21 cellular contexts compared by ENCODE assay signal in genomic region chr4:43411226-43411625, GRCh38.
DNase-seq lines count a peak whose midpoint lies in the region; ATAC-seq, FAIRE-seq and TF ChIP-seq lines count a peak whose summit lies in the region.
"Had no signal": no experiment of that assay in that cellular context is flagged by ENCODE, and none has a peak within 500 bp of the region (broad histone marks: within the 10 kb centered on the region; RNA-seq: fewer than 3 reads in every experiment).

No MANE protein-coding gene starts in this region.

- TF ChIP-seq CTCF in MCF 10A (IDR thresholded peaks at IDR 0.05; ENCODE audit: unreplicated experiment) (no peak), breast epithelium (IDR thresholded peaks at IDR 0.05) (no peak), choroid plexus epithelial cell (conservative IDR thresholded peaks at IDR 0.05; ENCODE audit: low read depth, low read length) (no peak), fibroblast of pulmonary artery (IDR thresholded peaks at IDR 0.05; ENCODE audit: low read length, missing control alignments) (no peak)

- H3K9me3 Mint-ChIP-seq in MCF 10A (ENCODE audit: unreplicated experiment): peaks cover 7% of the 10 kb centered on the region
- peaks cover 13% of the 10 kb centered on the region for H3K9me3 Mint-ChIP-seq in activated CD8-positive, alpha-beta T cell treated with anti-CD3 and anti-CD28 coated beads, Interleukin-2, amount 10 ng/mL, durations not matched to agents 7 days and 5 days (ENCODE audit: insufficient read depth)

- no peaks in the 10 kb centered on the region for H3K36me3 ChIP-seq in breast epithelium
- H3K36me3 ChIP-seq: BLaER1, MG63 had no signal

- intact Hi-C loops in MCF 10A (cut with micrococcal nuclease): no loop called here
- intact Hi-C loops in breast epithelium (cut with DNase I; ENCODE audit: low total_unique reads): loop anchor here (10.0 kb wide), 1 partner anchor 1154 kb away; no protein-coding TSS in a partner anchor

- no peaks in the 10 kb centered on the region for H3K27me3 Mint-ChIP-seq in MCF 10A (ENCODE audit: insufficient read depth, unreplicated experiment)
- H3K27me3 Mint-ChIP-seq in activated CD8-positive, alpha-beta T cell treated with anti-CD3 and anti-CD28 coated beads, Interleukin-2, amount 10 ng/mL, durations not matched to agents 7 days and 5 days (ENCODE audit: low read depth): no peaks in the 10 kb centered on the region

- no peaks in the 10 kb centered on the region for H3K4me1 ChIP-seq in breast epithelium
- H3K4me1 ChIP-seq: BLaER1 had no signal

- FAIRE-seq in H54 (lab: Jason Lieb, UNC): no peak

- no peak overlapping the region for H3K4me3 ChIP-seq in breast epithelium
- no peak overlapping the region for H3K4me3 ChIP-seq in choroid plexus epithelial cell (ENCODE audit: low read depth, low read length)
- H3K4me3 ChIP-seq in fibroblast of pulmonary artery (replicated peaks; ENCODE audit: low read depth, low read length): no peak overlapping the region
- H3K4me3 ChIP-seq: BLaER1, MG63 had no signal

- no peak overlapping the region for H3K27ac ChIP-seq in breast epithelium
- H3K27ac ChIP-seq: 22Rv1, BLaER1, KMS-11 had no signal

- POLR2A ChIA-PET in MCF 10A (lab: Yijun Ruan, JAX): no interaction called here
- POLR2A ChIA-PET in activated CD8-positive, alpha-beta T cell treated with anti-CD3 and anti-CD28 coated beads, Interleukin-2, amount 10 ng/mL, durations not matched to agents 7 days and 5 days (lab: Charles Lee): no interaction called here

- TF ChIP-seq POLR2A in breast epithelium (IDR thresholded peaks at IDR 0.05) (no peak), H54 (IDR thresholded peaks at IDR 0.05; ENCODE audit: low read depth, low read length) (no peak)

- H3K4me3 Mint-ChIP-seq in MCF 10A (ENCODE audit: unreplicated experiment): no peak overlapping the region
- H3K4me3 Mint-ChIP-seq in activated CD8-positive, alpha-beta T cell treated with anti-CD3 and anti-CD28 coated beads, Interleukin-2, amount 10 ng/mL, durations not matched to agents 7 days and 5 days: no peak overlapping the region
- H3K4me3 Mint-ChIP-seq: CD8-positive, alpha-beta T cell had no signal

- DNase-seq in MCF 10A (ENCODE audit: unreplicated experiment) (no peak), breast epithelium (ENCODE audit: low spot score in 2 of 2) (no peak), choroid plexus epithelial cell (ENCODE audit: low read depth) (peak; percentile 10), fibroblast of pulmonary artery (ENCODE audit: low read depth) (peak; percentile 18), H54 (ENCODE audit: insufficient read length, low spot score) (no peak), hippocampal formation (lab: John Stamatoyannopoulos, UW) (no peak)
- no peak for DNase-seq in activated CD8-positive, alpha-beta T cell treated with anti-CD3 and anti-CD28 coated beads, Interleukin-2, amount 10 ng/mL, durations not matched to agents 7 days and 5 days
- DNase-seq: CD8-positive, alpha-beta T cell; H7; MG63; NCI-H1092; NCI-H1436 treated with DMSO at 0.1 percent for 48 hours; NCI-H2029; NCI-H345; NCI-H524 treated with DMSO at 0.1 percent for 48 hours; SHP77; SK-N-SH had no signal

- no peaks in the 10 kb centered on the region for H3K27me3 ChIP-seq in breast epithelium
- H3K27me3 ChIP-seq: BLaER1, MG63 had no signal

- CTCF ChIA-PET in MCF 10A (lab: Yijun Ruan, JAX): no interaction called here
- CTCF ChIA-PET in activated CD8-positive, alpha-beta T cell treated with anti-CD3 and anti-CD28 coated beads, Interleukin-2, amount 10 ng/mL, durations not matched to agents 7 days and 5 days (lab: Charles Lee): no interaction called here

- peaks cover 0 to 19% of the 10 kb centered on the region in 2 donors for H3K9me3 ChIP-seq in breast epithelium

- no peak for ATAC-seq in HG03354 (IDR thresholded peaks at IDR 0.05; ENCODE audit: poor library complexity, severe bottlenecking, unreplicated experiment)
- no peak for ATAC-seq in activated CD8-positive, alpha-beta T cell treated with anti-CD3 and anti-CD28 coated beads, Interleukin-2, amount 10 ng/mL, durations not matched to agents 7 days and 5 days
- ATAC-seq: CD8-positive, alpha-beta T cell had no signal

- no TSS peak for BruUV-seq in MCF 10A (replicated peaks; lab: Mats Ljungman, UMichigan)

- H3K4me1 Mint-ChIP-seq in MCF 10A (ENCODE audit: insufficient read depth, unreplicated experiment): no peaks in the 10 kb centered on the region
- no peaks in the 10 kb centered on the region for H3K4me1 Mint-ChIP-seq in activated CD8-positive, alpha-beta T cell treated with anti-CD3 and anti-CD28 coated beads, Interleukin-2, amount 10 ng/mL, durations not matched to agents 7 days and 5 days (ENCODE audit: low read depth)

- H3K36me3 Mint-ChIP-seq in MCF 10A (ENCODE audit: insufficient read depth, unreplicated experiment): no peaks in the 10 kb centered on the region
- H3K36me3 Mint-ChIP-seq in activated CD8-positive, alpha-beta T cell treated with anti-CD3 and anti-CD28 coated beads, Interleukin-2, amount 10 ng/mL, durations not matched to agents 7 days and 5 days (ENCODE audit: low read depth): no peaks in the 10 kb centered on the region
- H3K36me3 Mint-ChIP-seq: CD8-positive, alpha-beta T cell had no signal

- H3K27ac Mint-ChIP-seq in MCF 10A (ENCODE audit: low read depth, unreplicated experiment): peak overlapping the region; percentile 6
- no peak overlapping the region for H3K27ac Mint-ChIP-seq in activated CD8-positive, alpha-beta T cell treated with anti-CD3 and anti-CD28 coated beads, Interleukin-2, amount 10 ng/mL, durations not matched to agents 7 days and 5 days
- H3K27ac Mint-ChIP-seq: CD8-positive, alpha-beta T cell had no signal

Comparison
In these comparisons a context has a peak if more than half of its experiments do, and no peak if none do; other contexts are left out.
1. DNase-seq: peak in choroid plexus epithelial cell (single experiment) and fibroblast of pulmonary artery (single experiment); none in MCF 10A (single experiment), breast epithelium (0 of 2), H54 (single experiment), hippocampal formation (0 of 2) and activated CD8-positive, alpha-beta T cell treated with anti-CD3 and anti-CD28 coated beads, Interleukin-2, amount 10 ng/mL, durations not matched to agents 7 days and 5 days (single experiment).